In genomic region chr6:121335111-121336008, GRCh38 we compare ENCODE assay signal across 8 cellular contexts. TPM values are rescaled to one million over a fixed set of nuclear protein-coding genes. Genes with fewer than 3 reads are reported as not detected.
DNase-seq lines count a peak whose midpoint lies in the region; TF ChIP-seq lines count a peak whose summit lies in the region.

No MANE protein-coding gene starts in this region.

- H3K9me3 Mint-ChIP-seq in activated T-cell treated with anti-CD3 and anti-CD28 coated beads, Interleukin-2, amount 50 U/mL, for 24 hours = no peaks in the 10 kb centered on the region
- H3K9me3 Mint-ChIP-seq in mesothelial cell of epicardium = no peaks in the 10 kb centered on the region

- no peak for TF ChIP-seq CTCF in mesothelial cell of epicardium (IDR thresholded peaks at IDR 0.05; ENCODE audit: unreplicated experiment)

- no peak for DNase-seq in activated T-cell treated with anti-CD3 and anti-CD28 coated beads, Interleukin-2, amount 50 U/mL, for 24 hours
- DNase-seq in activated T-cell treated with anti-CD3 and anti-CD28 coated beads for 4 hours (no peak), NCI-H524 (lab: John Stamatoyannopoulos, UW) (peak; percentile 57 to 82), mesothelial cell of epicardium (ENCODE audit: low spot score in 2 of 2, unreplicated experiment in 2 of 2) (no peak), NCI-H1048 (lab: John Stamatoyannopoulos, UW) (no peak)
- no peak for DNase-seq in stimulated activated CD4-positive, alpha-beta T cell treated with anti-CD3 and anti-CD28 coated beads, Interleukin-4, amount 100 ng/mL, for 4 hours
- DNase-seq in activated CD4-positive, alpha-beta T cell treated with anti-CD3 and anti-CD28 coated beads for 1 hour = no peak

- H3K27ac Mint-ChIP-seq in activated T-cell treated with anti-CD3 and anti-CD28 coated beads, Interleukin-2, amount 50 U/mL, for 24 hours = peak overlapping the region; percentile 98
- peak overlapping the region; percentile 99 for H3K27ac Mint-ChIP-seq in mesothelial cell of epicardium

- H3K27ac ChIP-seq in cingulate gyrus (ENCODE audit: low read depth, low read length) = peak overlapping the region; percentile 96

- H3K4me1 Mint-ChIP-seq in activated T-cell treated with anti-CD3 and anti-CD28 coated beads, Interleukin-2, amount 50 U/mL, for 24 hours (ENCODE audit: low read depth) = peaks cover 39% of the 10 kb centered on the region
- H3K4me1 Mint-ChIP-seq in mesothelial cell of epicardium = peaks cover 34% of the 10 kb centered on the region

- H3K27me3 Mint-ChIP-seq in activated T-cell treated with anti-CD3 and anti-CD28 coated beads, Interleukin-2, amount 50 U/mL, for 24 hours = no peaks in the 10 kb centered on the region
- H3K27me3 Mint-ChIP-seq in mesothelial cell of epicardium (ENCODE audit: low read depth) = no peaks in the 10 kb centered on the region

- H3K36me3 Mint-ChIP-seq in activated T-cell treated with anti-CD3 and anti-CD28 coated beads, Interleukin-2, amount 50 U/mL, for 24 hours (ENCODE audit: low read depth) = peaks cover 5% of the 10 kb centered on the region
- H3K36me3 Mint-ChIP-seq in mesothelial cell of epicardium = peaks cover 1% of the 10 kb centered on the region

- H3K4me3 Mint-ChIP-seq in activated T-cell treated with anti-CD3 and anti-CD28 coated beads, Interleukin-2, amount 50 U/mL, for 24 hours = peak overlapping the region; percentile 88
- peak overlapping the region; percentile 91 for H3K4me3 Mint-ChIP-seq in mesothelial cell of epicardium

RNA-seq across cellular contexts. Expression of gene TBC1D32, which starts 1.1 kb away (rescaled TPM):
- 26.7 to 30.1 TPM (median 26.8 TPM) in 3 replicates for total RNA-seq in mesothelial cell of epicardium

Comparison
In these comparisons a context has a peak if more than half of its experiments do, and no peak if none do; other contexts are left out.
1. DNase-seq: peak in NCI-H524 (2 of 2); none in activated T-cell treated with anti-CD3 and anti-CD28 coated beads, Interleukin-2, amount 50 U/mL, for 24 hours (single experiment), activated T-cell treated with anti-CD3 and anti-CD28 coated beads for 4 hours (single experiment), mesothelial cell of epicardium (0 of 2), stimulated activated CD4-positive, alpha-beta T cell treated with anti-CD3 and anti-CD28 coated beads, Interleukin-4, amount 100 ng/mL, for 4 hours (0 of 2), activated CD4-positive, alpha-beta T cell treated with anti-CD3 and anti-CD28 coated beads for 1 hour (single experiment) and NCI-H1048 (single experiment).